Comparison of ENCODE assay signal across 8 cellular contexts in genomic region chr2:38508311-38509039, GRCh38.
A peak's percentile ranks its signal among the peaks of the same experiment; 100 is the strongest.
DNase-seq lines count a peak whose midpoint lies in the region; ATAC-seq, FAIRE-seq and TF ChIP-seq lines count a peak whose summit lies in the region.

No MANE protein-coding gene starts in this region.

- POLR2A ChIA-PET in HepG2 (lab: Yijun Ruan, JAX): interaction anchor here (0.6 to 1.8 kb wide), 3 partner anchors 11 to 132 kb away, joined by 3 to 11 read pairs (median 5); no protein-coding TSS in a partner anchor

- in situ Hi-C loops in HepG2 (cut with HindIII; ENCODE audit: extremely low pct_ligation_motif_present, low pct_unique_long_range_greater_than_20kb): no loop called here

- H3K9me3 Mint-ChIP-seq in chondrocyte (ENCODE audit: low read depth): no peaks in the 10 kb centered on the region

- 13% methylated on average over 10 of the region's 10 CpGs for WGBS in HepG2 (ENCODE audit: low lambda C conversion rate)

- H2AFZ ChIP-seq in HepG2 (ENCODE audit: low read length): no peak overlapping the region

- H3K9me3 ChIP-seq in HepG2 (ENCODE audit: low read length): no peaks in the 10 kb centered on the region

- H3K9ac ChIP-seq in HepG2 (ENCODE audit: insufficient read depth, low read depth, low read length): no peak overlapping the region

- no peaks in the 10 kb centered on the region for H3K27me3 ChIP-seq in HepG2 (ENCODE audit: control insufficient read depth in 1 of 2, insufficient read depth in 2 of 2, low read length in 2 of 2)

- H3K4me3 ChIP-seq in HepG2 (replicated peaks in 1 of 3; ENCODE audit: insufficient read depth in 1 of 3, low read depth in 2 of 3, low read length in 3 of 3): no peak overlapping the region

- TF ChIP-seq RAD21 in HepG2 (CRISPR knock-in tag; IDR thresholded peaks at IDR 0.05): peak; percentile 96

- H3K27me3 Mint-ChIP-seq in chondrocyte (ENCODE audit: low read depth): no peaks in the 10 kb centered on the region

- H3K4me1 ChIP-seq in HepG2 (ENCODE audit: insufficient read depth, low read length): peaks cover 30% of the 10 kb centered on the region

- H3K36me3 Mint-ChIP-seq in chondrocyte (ENCODE audit: low read depth): peaks cover under 1% of the 10 kb centered on the region

- intact Hi-C loops in HepG2 (cut with micrococcal nuclease; ENCODE audit: unreplicated experiment): loop anchor here (1.0 to 5.0 kb wide), 3 partner anchors 44 to 193 kb away; partner anchors contain the start of gene ATL2

- H3K4me1 Mint-ChIP-seq in chondrocyte (ENCODE audit: low read depth): peaks cover 32% of the 10 kb centered on the region

- ATAC-seq in HG02852 (IDR thresholded peaks at IDR 0.05; ENCODE audit: unreplicated experiment): peak; percentile 70
- peak; percentile 46 to 81 for ATAC-seq in activated CD4-positive, CD25-positive, alpha-beta regulatory T cell treated with anti-CD3 and anti-CD28 coated beads, Interleukin-2, amount 50 U/mL, for 24 hours
- ATAC-seq in HepG2: peak; percentile 87
- no peak for ATAC-seq in GM19328 (IDR thresholded peaks at IDR 0.05; ENCODE audit: unreplicated experiment)

- no peaks in the 10 kb centered on the region for H3K36me3 ChIP-seq in HepG2 (replicated peaks in 1 of 2; ENCODE audit: control insufficient read depth in 1 of 2, insufficient read depth in 2 of 2, low read length in 2 of 2)

- TF ChIP-seq EP300 in HepG2 (IDR thresholded peaks at IDR 0.05; ENCODE audit: low read depth in 2 of 2, low read length in 2 of 2) (0 out of 4 replicates have a peak, but pooled peaks of 1 of the 2 experiments have one; percentile 24), HepG2 (CRISPR knock-in tag; IDR thresholded peaks at IDR 0.05; ENCODE audit: borderline replicate concordance) (peak; percentile 23; the same call in 1 of the 2 replicates)

- DNase-seq in EL: peak; percentile 79
- DNase-seq in NCI-H345 (lab: John Stamatoyannopoulos, UW): peak; percentile 80
- no peak for DNase-seq in chondrocyte (ENCODE audit: low spot score)
- peak; percentile 95 for DNase-seq in HepG2 (ENCODE audit: low spot score)
- peak; percentile 77 to 81 for DNase-seq in stimulated activated CD4-positive, alpha-beta T cell treated with anti-CD3 and anti-CD28 coated beads, Interleukin-4, amount 100 ng/mL, for 48 hours (ENCODE audit: low read depth in 2 of 2)

- FAIRE-seq in HepG2 (lab: Jason Lieb, UNC): peak; percentile 98

- H3K4me2 ChIP-seq in HepG2 (ENCODE audit: low read depth, low read length): peak overlapping the region; percentile 29

- BruUV-seq in HepG2 (replicated peaks; lab: Mats Ljungman, UMichigan): no TSS peak

- peak; percentile 86 for TF ChIP-seq CTCF in chondrocyte (IDR thresholded peaks at IDR 0.05)
- TF ChIP-seq CTCF in HepG2 (CRISPR knock-in tag; IDR thresholded peaks at IDR 0.05): peak; percentile 97

- H3K27ac Mint-ChIP-seq in chondrocyte (ENCODE audit: unreplicated experiment): no peak overlapping the region

- TF ChIP-seq POLR2A in HepG2 (IDR thresholded peaks at IDR 0.05; ENCODE audit: insufficient read depth in 1 of 2, low read depth in 2 of 2, low read length in 2 of 2): no peak

- H3K27ac ChIP-seq in HepG2 (ENCODE audit: extremely low read length, insufficient read depth, low read length): no peak overlapping the region

- H3K4me3 Mint-ChIP-seq in chondrocyte (ENCODE audit: unreplicated experiment): no peak overlapping the region

- no peaks in the 10 kb centered on the region for H3K79me2 ChIP-seq in HepG2 (ENCODE audit: insufficient read depth, low read length)

- no peaks in the 10 kb centered on the region for H4K20me1 ChIP-seq in HepG2 (ENCODE audit: insufficient read depth, low read length)

- CTCF ChIA-PET in HepG2 (lab: Yijun Ruan, JAX; ENCODE audit: low intra/inter-chr PET ratio, low total read pairs): interaction anchor here (1.1 to 2.1 kb wide), 3 partner anchors 43 to 193 kb away, joined by 3 to 30 read pairs (median 4); no protein-coding TSS in a partner anchor

TF ChIP-seq in HepG2, 621 proteins besides CTCF, POLR2A, EP300 and RAD21 (continues in another document):
- no peak for TF ChIP-seq SRSF4 (IDR thresholded peaks at IDR 0.05; ENCODE audit: low read depth, low read length, poor library complexity, severe bottlenecking)
- TF ChIP-seq ZNF24 (IDR thresholded peaks at IDR 0.05): no peak
- TF ChIP-seq JUND (CRISPR knock-in tag; IDR thresholded peaks at IDR 0.05): no peak
- no peak for TF ChIP-seq ZNF777 (CRISPR knock-in tag; IDR thresholded peaks at IDR 0.05)
- no peak for TF ChIP-seq ZNF724P (CRISPR knock-in tag; IDR thresholded peaks at IDR 0.05; ENCODE audit: borderline replicate concordance)
- TF ChIP-seq ZNF253 (CRISPR knock-in tag; IDR thresholded peaks at IDR 0.05; ENCODE audit: borderline replicate concordance): no peak
- TF ChIP-seq SPEN (CRISPR knock-in tag; IDR thresholded peaks at IDR 0.05; ENCODE audit: low read depth): no peak
- TF ChIP-seq PREB (CRISPR knock-in tag; IDR thresholded peaks at IDR 0.05): no peak
- no peak for TF ChIP-seq ZBTB37 (CRISPR knock-in tag; IDR thresholded peaks at IDR 0.05)
- peak; percentile 59; the same call in 1 of the 2 replicates for TF ChIP-seq HOMEZ (CRISPR knock-in tag; IDR thresholded peaks at IDR 0.05; ENCODE audit: low read depth)
- TF ChIP-seq SNRNP70 (IDR thresholded peaks at IDR 0.05; ENCODE audit: low read depth, low read length): no peak
- TF ChIP-seq ZBTB10 (CRISPR knock-in tag; IDR thresholded peaks at IDR 0.05; ENCODE audit: borderline replicate concordance): no peak
- TF ChIP-seq WIZ (CRISPR knock-in tag; IDR thresholded peaks at IDR 0.05): no peak
- peak; percentile 68; the same call in 1 of the 2 replicates for TF ChIP-seq ZSCAN31 (CRISPR knock-in tag; IDR thresholded peaks at IDR 0.05; ENCODE audit: low read depth)
- no peak for TF ChIP-seq FOXM1 (CRISPR knock-in tag; IDR thresholded peaks at IDR 0.05)
- no peak for TF ChIP-seq RFX3 (CRISPR knock-in tag; IDR thresholded peaks at IDR 0.05)
